24 cellular contexts compared by ENCODE assay signal in genomic region chr9:118985851-118986250, GRCh38.
DNase-seq lines count a peak whose midpoint lies in the region; ATAC-seq and TF ChIP-seq lines count a peak whose summit lies in the region.
"Had no signal": no experiment of that assay in that cellular context is flagged by ENCODE, and none has a peak within 500 bp of the region (broad histone marks: within the 10 kb centered on the region; RNA-seq: fewer than 3 reads in every experiment).

No MANE protein-coding gene starts in this region.

- no peak overlapping the region for H3K4me2 ChIP-seq in hepatocyte

- H3K36me3 ChIP-seq in adipocyte (ENCODE audit: control insufficient read depth, insufficient read depth, low read length, severe bottlenecking) (no peaks in the 10 kb centered on the region), hepatocyte (replicated peaks; ENCODE audit: insufficient read depth, low read depth) (no peaks in the 10 kb centered on the region)

- peak overlapping the region; percentile 48 for H3K27ac ChIP-seq in hepatocyte
- H3K27ac ChIP-seq: C4-2B, GM23248, RWPE1, SK-N-MC had no signal

- no peaks in the 10 kb centered on the region for H3K9me3 ChIP-seq in adipocyte (ENCODE audit: control insufficient read depth, low read length)
- no peaks in the 10 kb centered on the region for H3K9me3 ChIP-seq in hepatocyte (ENCODE audit: low read depth)

- no peak overlapping the region for H2AFZ ChIP-seq in hepatocyte
- H2AFZ ChIP-seq: GM23248 had no signal

- no peaks in the 10 kb centered on the region for H3K27me3 ChIP-seq in adipocyte (replicated peaks; ENCODE audit: control insufficient read depth, insufficient read depth, low read length)
- H3K27me3 ChIP-seq in hepatocyte = no peaks in the 10 kb centered on the region

- no peak overlapping the region for H3K9ac ChIP-seq in adipocyte (ENCODE audit: low read length)
- H3K9ac ChIP-seq: GM23248 had no signal

- H3K4me1 ChIP-seq in adipocyte (ENCODE audit: control insufficient read depth, insufficient read depth, low read length) (peaks cover 8% of the 10 kb centered on the region), hepatocyte (ENCODE audit: insufficient read depth) (no peaks in the 10 kb centered on the region)

- H4K20me1 ChIP-seq in hepatocyte (ENCODE audit: insufficient read depth, poor library complexity, severe bottlenecking) = no peaks in the 10 kb centered on the region

- H3K9me2 ChIP-seq in hepatocyte (replicated peaks; ENCODE audit: insufficient read depth) = no peaks in the 10 kb centered on the region

- H3K79me2 ChIP-seq in hepatocyte = no peaks in the 10 kb centered on the region

- 41% methylated on average over 1 of the region's 1 CpG for WGBS in hepatocyte (ENCODE audit: low lambda C conversion rate, missing lambda C conversion rate)

- ATAC-seq in HG03139 (IDR thresholded peaks at IDR 0.05; ENCODE audit: unreplicated experiment) (no peak), HG03039 (IDR thresholded peaks at IDR 0.05; ENCODE audit: unreplicated experiment) (no peak)
- ATAC-seq: K562, Panc1, T-helper 17 cell had no signal

- no peak for TF ChIP-seq CTCF in hepatocyte (IDR thresholded peaks at IDR 0.05; ENCODE audit: poor library complexity)

- H3K4me3 ChIP-seq in adipocyte (ENCODE audit: low read length) (no peak overlapping the region), hepatocyte (no peak overlapping the region)
- H3K4me3 ChIP-seq: GM23248, K562, SK-N-MC had no signal

- DNase-seq in NCI-H69 (lab: John Stamatoyannopoulos, UW) (peak; percentile 86), NCI-H774 (lab: John Stamatoyannopoulos, UW) (peak; percentile 11), adipocyte (ENCODE audit: low read depth) (peak; percentile 34), hepatocyte (ENCODE audit: low spot score) (peak; percentile 24), NCI-H2107 (lab: John Stamatoyannopoulos, UW) (no peak)
- DNase-seq: CD8-positive, alpha-beta memory T cell; DMS153; GM23248; H7; MV-4-11; NCI-H1105; NCI-H1436 treated with DMSO at 0.1 percent for 48 hours; NCI-H1930; NCI-H345; NCI-H510A treated with DMSO at 0.1 percent for 48 hours; SHP77 treated with DMSO at 0.1 percent for 48 hours; T-helper 17 cell had no signal
